Comparison of ENCODE assay signal across 33 cellular contexts in genomic region chr7:84582747-84583146, GRCh38.
"Had no signal": no experiment of that assay in that cellular context is flagged by ENCODE, and none has a peak within 500 bp of the region (broad histone marks: within the 10 kb centered on the region; RNA-seq: fewer than 3 reads in every experiment).

No MANE protein-coding gene starts in this region.

- H3K27me3 ChIP-seq: MG63 had no signal

- DNase-seq: Karpas-422, Kasumi-1, MG63, MM.1S, MV-4-11, NCI-H1048, NCI-H1092, NCI-H1105, NCI-H1105 treated with DMSO at 0.1 percent for 48 hours, NCI-H1417, NCI-H1417 treated with DMSO at 0.1 percent for 48 hours, NCI-H1436, NCI-H146, NCI-H1694, NCI-H1694 treated with DMSO at 0.1 percent for 48 hours, NCI-H187, NCI-H187 treated with DMSO at 0.1 percent for 48 hours, NCI-H1930, NCI-H2029, NCI-H2029 treated with DMSO at 0.1 percent for 48 hours, NCI-H2081, NCI-H2081 treated with DMSO at 0.1 percent for 48 hours, NCI-H2107, NCI-H2171, NCI-H2171 treated with DMSO at 0.1 percent for 48 hours, NCI-H2227 treated with DMSO at 0.1 percent for 48 hours, NCI-H226, NCI-H345, NCI-H446, NCI-H446 treated with DMSO at 0.1 percent for 48 hours, NCI-H510A, NCI-H510A treated with DMSO at 0.1 percent for 48 hours, NCI-H524 had no signal

- H3K36me3 ChIP-seq: MG63 had no signal

- H3K4me3 ChIP-seq: MG63 had no signal
